Comparison of ENCODE assay signal across 24 cellular contexts in the genomic region with DNA sequence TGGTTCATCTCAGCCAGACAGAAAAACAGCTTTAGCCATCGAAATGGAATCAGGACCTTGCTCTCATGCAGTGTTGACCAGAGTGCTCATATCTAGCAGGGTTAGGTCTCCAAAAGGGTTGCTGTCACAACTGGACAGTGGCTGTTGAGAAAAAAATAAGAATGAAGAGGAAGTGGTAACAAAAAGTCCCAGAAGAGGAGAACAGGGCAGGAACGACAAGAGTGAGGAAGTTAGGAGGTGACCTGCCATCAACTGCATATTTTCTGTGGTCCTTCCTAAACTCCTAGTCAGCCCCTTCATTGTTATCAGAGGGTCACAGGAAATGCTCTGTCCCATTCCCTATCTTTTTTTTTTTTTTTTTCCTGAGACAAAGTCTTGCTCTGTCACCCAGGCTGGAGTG.
"Had no signal": no experiment of that assay in that cellular context is flagged by ENCODE, and none has a peak within 500 bp of the region (broad histone marks: within the 10 kb centered on the region; RNA-seq: fewer than 3 reads in every experiment).

No MANE protein-coding gene starts in this region.

- DNase-seq: activated CD4-positive, alpha-beta memory T cell treated with anti-CD3 and anti-CD28 coated beads, Interleukin-2, amount 10 ng/mL, durations not matched to agents 7 days and 5 days; activated CD4-positive, alpha-beta T cell treated with anti-CD3 and anti-CD28 coated beads for 1 hour; activated CD4-positive, alpha-beta T cell treated with anti-CD3 and anti-CD28 coated beads for 4 hours; activated CD4-positive, alpha-beta T cell treated with anti-CD3 and anti-CD28 coated beads, Interleukin-2, amount 10 ng/mL, durations not matched to agents 7 days and 5 days; activated CD4-positive, alpha-beta T cell treated with anti-CD3 and anti-CD28 coated beads, Interleukin-2, amount 50 U/mL, for 4 hours; activated CD4-positive, CD25-positive, alpha-beta regulatory T cell; activated CD8-positive, alpha-beta memory T cell treated with anti-CD3 and anti-CD28 coated beads, Interleukin-2, amount 50 U/mL, for 48 hours; activated gamma-delta T cell; activated naive CD4-positive, alpha-beta T cell; activated naive CD4-positive, alpha-beta T cell treated with anti-CD3 and anti-CD28 coated beads, Interleukin-2, amount 10 ng/mL, durations not matched to agents 7 days and 5 days; activated naive CD8-positive, alpha-beta T cell treated with anti-CD3 and anti-CD28 coated beads, Interleukin-2, amount 10 ng/mL, durations not matched to agents 7 days and 5 days; activated T-cell treated with anti-CD3 and anti-CD28 coated beads for 4 hours; activated T-cell treated with anti-CD3 and anti-CD28 coated beads, Interleukin-2, amount 50 U/mL, for 24 hours; activated T-cell treated with anti-CD3 and anti-CD28 coated beads, Interleukin-2, amount 50 U/mL, for 72 hours; central memory CD4-positive, alpha-beta T cell; effector CD4-positive, alpha-beta T cell; effector memory CD8-positive, alpha-beta T cell; erythroblast; foreskin keratinocyte; gastrocnemius medialis; glutamatergic neuron; heart left ventricle; T-helper 2 cell had no signal

- ATAC-seq: activated naive CD4-positive, alpha-beta T cell treated with anti-CD3 and anti-CD28 coated beads, Interleukin-2, amount 50 U/mL, for 72 hours; activated T-cell treated with anti-CD3 and anti-CD28 coated beads, Interleukin-2, amount 50 U/mL, for 72 hours; effector memory CD8-positive, alpha-beta T cell; foreskin keratinocyte; gastrocnemius medialis; heart left ventricle had no signal
